In genomic region chr7:116951366-116952292, GRCh38 we compare ENCODE assay signal across 1 cellular context.
TF ChIP-seq lines count a peak whose summit lies in the region.

No MANE protein-coding gene starts in this region.

TF ChIP-seq in HepG2, 621 proteins besides CTCF, POLR2A, EP300 and RAD21 (continued from another document and continues in another):
- TF ChIP-seq ZNF280B (CRISPR knock-in tag; IDR thresholded peaks at IDR 0.05; ENCODE audit: borderline replicate concordance), result no peak
- TF ChIP-seq GMEB2 (CRISPR knock-in tag; IDR thresholded peaks at IDR 0.05; ENCODE audit: low read depth), result no peak
- TF ChIP-seq RBFOX2 (IDR thresholded peaks at IDR 0.05; ENCODE audit: low read depth, low read length), result no peak
- TF ChIP-seq SOX6 (IDR thresholded peaks at IDR 0.05), result no peak
- peak; percentile 16; the same call in 1 of the 2 replicates for TF ChIP-seq SOX6 (CRISPR knock-in tag; IDR thresholded peaks at IDR 0.05)
- TF ChIP-seq PHF20 (CRISPR knock-in tag; IDR thresholded peaks at IDR 0.05), result no peak
- no peak for TF ChIP-seq GPBP1L1 (CRISPR knock-in tag; IDR thresholded peaks at IDR 0.05)
- TF ChIP-seq ZNF296 (CRISPR knock-in tag; conservative IDR thresholded peaks at IDR 0.05), result no peak
- TF ChIP-seq REL (CRISPR knock-in tag; conservative IDR thresholded peaks at IDR 0.05), result no peak
- TF ChIP-seq KLF16 (CRISPR knock-in tag; IDR thresholded peaks at IDR 0.05), result 0 out of 4 replicates have a peak, but pooled peaks of 1 of the 2 experiments have one; percentile 17
- no peak for TF ChIP-seq BCLAF1 (IDR thresholded peaks at IDR 0.05)
- no peak for TF ChIP-seq AKNA (CRISPR knock-in tag; IDR thresholded peaks at IDR 0.05; ENCODE audit: borderline replicate concordance)
- TF ChIP-seq RFXAP (CRISPR knock-in tag; IDR thresholded peaks at IDR 0.05; ENCODE audit: borderline replicate concordance), result 0 out of 2 replicates have a peak, but pooled peaks have one; percentile 56
- TF ChIP-seq IRF2 (CRISPR knock-in tag; IDR thresholded peaks at IDR 0.05), result 0 out of 2 replicates have a peak, but pooled peaks have one; percentile 18
- TF ChIP-seq MTERF4 (CRISPR knock-in tag; IDR thresholded peaks at IDR 0.05), result 0 out of 2 replicates have a peak, but pooled peaks have one; percentile 58
- peak; percentile 79; the same call in 1 of the 2 replicates for TF ChIP-seq NR2C2 (CRISPR knock-in tag; IDR thresholded peaks at IDR 0.05; ENCODE audit: borderline replicate concordance)
- no peak for TF ChIP-seq ZNF331 (CRISPR knock-in tag; IDR thresholded peaks at IDR 0.05)
- no peak for TF ChIP-seq ZNF446 (CRISPR knock-in tag; IDR thresholded peaks at IDR 0.05)
- TF ChIP-seq HNF1B (CRISPR knock-in tag; IDR thresholded peaks at IDR 0.05), result 0 out of 2 replicates have a peak, but pooled peaks have one; percentile 20
- no peak for TF ChIP-seq ZNF7 (CRISPR knock-in tag; IDR thresholded peaks at IDR 0.05)
- no peak for TF ChIP-seq SMARCE1 (IDR thresholded peaks at IDR 0.05; ENCODE audit: borderline replicate concordance)
- TF ChIP-seq SMARCC2 (IDR thresholded peaks at IDR 0.05), result no peak
- peak; percentile 54 for TF ChIP-seq HNF4G (IDR thresholded peaks at IDR 0.05; ENCODE audit: borderline replicate concordance, low read depth, low read length)
- TF ChIP-seq HNF4G (CRISPR knock-in tag; IDR thresholded peaks at IDR 0.05; ENCODE audit: borderline replicate concordance, low read depth), result 0 out of 2 replicates have a peak, but pooled peaks have one; percentile 30
- TF ChIP-seq ZNF543 (CRISPR knock-in tag; IDR thresholded peaks at IDR 0.05), result peak; percentile 52; the same call in 1 of the 2 replicates
- TF ChIP-seq BRCA1 (CRISPR knock-in tag; IDR thresholded peaks at IDR 0.05), result no peak
- no peak for TF ChIP-seq ZNF704 (CRISPR knock-in tag; IDR thresholded peaks at IDR 0.05; ENCODE audit: borderline replicate concordance)
- TF ChIP-seq ZHX1 (CRISPR knock-in tag; IDR thresholded peaks at IDR 0.05; ENCODE audit: low read depth), result no peak
- TF ChIP-seq ZNF160 (CRISPR knock-in tag; IDR thresholded peaks at IDR 0.05), result 0 out of 2 replicates have a peak, but pooled peaks have one; percentile 53
- TF ChIP-seq ARHGAP35 (CRISPR knock-in tag; IDR thresholded peaks at IDR 0.05; ENCODE audit: borderline replicate concordance), result no peak
- TF ChIP-seq KDM3A (CRISPR knock-in tag; IDR thresholded peaks at IDR 0.05; ENCODE audit: low read depth), result no peak
- 0 out of 2 replicates have a peak, but pooled peaks have one; percentile 38 for TF ChIP-seq ZNF510 (CRISPR knock-in tag; IDR thresholded peaks at IDR 0.05; ENCODE audit: low read depth)
- TF ChIP-seq MAX (IDR thresholded peaks at IDR 0.05), result peak; percentile 33; the same call in 1 of the 2 replicates
- no peak for TF ChIP-seq GLMP (CRISPR knock-in tag; IDR thresholded peaks at IDR 0.05; ENCODE audit: borderline replicate concordance)
- TF ChIP-seq HOXA3 (CRISPR knock-in tag; IDR thresholded peaks at IDR 0.05), result no peak
- TF ChIP-seq FOSL2 (CRISPR knock-in tag; IDR thresholded peaks at IDR 0.05), result no peak
- no peak for TF ChIP-seq MED13 (CRISPR knock-in tag; IDR thresholded peaks at IDR 0.05)
- peak; percentile 67 for TF ChIP-seq DRAP1 (CRISPR knock-in tag; IDR thresholded peaks at IDR 0.05)
- TF ChIP-seq HNRNPUL1 (IDR thresholded peaks at IDR 0.05; ENCODE audit: low read depth, low read length), result no peak
